In the genomic region with DNA sequence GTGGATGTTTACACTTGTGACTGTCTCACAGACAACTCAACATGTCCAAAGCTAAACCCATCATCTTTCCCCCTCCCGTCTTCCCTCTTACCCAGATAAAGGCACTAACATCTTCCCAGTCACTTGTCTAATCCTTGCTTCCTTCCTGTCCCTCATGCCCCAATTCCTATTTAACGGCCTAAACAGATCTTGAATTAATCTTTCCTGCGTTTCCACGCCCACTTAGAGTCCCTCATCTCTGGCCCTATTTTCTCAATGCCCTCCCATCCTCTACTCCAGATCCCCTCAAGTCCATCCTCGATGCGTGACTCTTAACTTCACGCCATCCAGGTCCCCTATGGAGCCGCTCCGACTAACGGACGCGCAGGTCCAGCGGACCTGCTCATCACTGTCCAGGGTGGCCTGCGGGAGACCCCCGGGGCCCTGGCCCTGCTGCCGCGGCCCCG, we compare ENCODE assay signal across 1 cellular context.
A peak's percentile ranks its signal among the peaks of the same experiment; 100 is the strongest.
TF ChIP-seq lines count a peak whose summit lies in the region.

No MANE protein-coding gene starts in this region.

TF ChIP-seq in GM12878, 131 proteins besides CTCF, POLR2A, EP300 and RAD21 (continues in another document):
- TF ChIP-seq ZZZ3 (IDR thresholded peaks at IDR 0.05; ENCODE audit: control insufficient read depth, insufficient read length, low read depth) (no peak), ZNF207 (IDR thresholded peaks at IDR 0.05; ENCODE audit: borderline replicate concordance) (no peak), ASH2L (IDR thresholded peaks at IDR 0.05; ENCODE audit: borderline replicate concordance, low read depth) (no peak), RFX5 (IDR thresholded peaks at IDR 0.05; ENCODE audit: low read depth, low read length) (no peak), PBX3 (IDR thresholded peaks at IDR 0.05; ENCODE audit: insufficient replicate concordance, low read depth, low read length) (no peak), IRF5 (IDR thresholded peaks at IDR 0.05; ENCODE audit: borderline replicate concordance) (0 out of 2 replicates have a peak, but pooled peaks have one; percentile 21), CHD1 (IDR thresholded peaks at IDR 0.05; ENCODE audit: low read depth, low read length) (no peak; the same call in 1 of the 2 replicates), CBX3 (IDR thresholded peaks at IDR 0.05; ENCODE audit: borderline replicate concordance, low read depth) (no peak), BACH1 (IDR thresholded peaks at IDR 0.05; ENCODE audit: borderline replicate concordance) (no peak), POLR2AphosphoS5 (IDR thresholded peaks at IDR 0.05; ENCODE audit: low read length) (0 out of 2 replicates have a peak, but pooled peaks have one; percentile 2), BHLHE40 (IDR thresholded peaks at IDR 0.05; ENCODE audit: borderline replicate concordance in 1 of 2, low read depth in 2 of 2, low read length in 1 of 2) (no peak), TBL1XR1 (IDR thresholded peaks at IDR 0.05; ENCODE audit: low read depth, low read length) (no peak), DPF2 (IDR thresholded peaks at IDR 0.05) (no peak), NRF1 (conservative IDR thresholded peaks at IDR 0.05; ENCODE audit: low read depth, low read length) (no peak), RBBP5 (conservative IDR thresholded peaks at IDR 0.05) (no peak), GABPA (IDR thresholded peaks at IDR 0.05; ENCODE audit: low read depth) (no peak), EGR1 (IDR thresholded peaks at IDR 0.05; ENCODE audit: borderline replicate concordance in 1 of 2, low read depth in 2 of 2, low read length in 2 of 2) (no peak), NBN (IDR thresholded peaks at IDR 0.05) (0 out of 2 replicates have a peak, but pooled peaks have one; percentile 56), SMAD1 (IDR thresholded peaks at IDR 0.05; ENCODE audit: low read depth, partially characterized antibody) (no peak), MXI1 (IDR thresholded peaks at IDR 0.05; ENCODE audit: low read depth, low read length) (no peak), SP1 (IDR thresholded peaks at IDR 0.05; ENCODE audit: low read depth, low read length) (no peak), USF1 (IDR thresholded peaks at IDR 0.05; ENCODE audit: borderline replicate concordance, extremely low read length, insufficient read depth, low read depth, low read length) (no peak), IKZF1 (conservative IDR thresholded peaks at IDR 0.05) (no peak), MYC (IDR thresholded peaks at IDR 0.05; ENCODE audit: insufficient read depth, insufficient read length, insufficient replicate concordance, low read length, severe bottlenecking) (no peak), WRNIP1 (IDR thresholded peaks at IDR 0.05; ENCODE audit: borderline replicate concordance, low read depth, low read length) (no peak), ZNF622 (IDR thresholded peaks at IDR 0.05) (no peak), KDM1A (IDR thresholded peaks at IDR 0.05; ENCODE audit: borderline replicate concordance) (no peak), LARP7 (IDR thresholded peaks at IDR 0.05) (no peak), CUX1 (IDR thresholded peaks at IDR 0.05; ENCODE audit: insufficient replicate concordance, low read depth, low read length) (no peak)
- TF ChIP-seq, protein P1, sequence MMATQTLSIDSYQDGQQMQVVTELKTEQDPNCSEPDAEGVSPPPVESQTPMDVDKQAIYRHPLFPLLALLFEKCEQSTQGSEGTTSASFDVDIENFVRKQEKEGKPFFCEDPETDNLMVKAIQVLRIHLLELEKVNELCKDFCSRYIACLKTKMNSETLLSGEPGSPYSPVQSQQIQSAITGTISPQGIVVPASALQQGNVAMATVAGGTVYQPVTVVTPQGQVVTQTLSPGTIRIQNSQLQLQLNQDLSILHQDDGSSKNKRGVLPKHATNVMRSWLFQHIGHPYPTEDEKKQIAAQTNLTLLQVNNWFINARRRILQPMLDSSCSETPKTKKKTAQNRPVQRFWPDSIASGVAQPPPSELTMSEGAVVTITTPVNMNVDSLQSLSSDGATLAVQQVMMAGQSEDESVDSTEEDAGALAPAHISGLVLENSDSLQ (IDR thresholded peaks at IDR 0.05) = no peak
- TF ChIP-seq, protein P2, sequence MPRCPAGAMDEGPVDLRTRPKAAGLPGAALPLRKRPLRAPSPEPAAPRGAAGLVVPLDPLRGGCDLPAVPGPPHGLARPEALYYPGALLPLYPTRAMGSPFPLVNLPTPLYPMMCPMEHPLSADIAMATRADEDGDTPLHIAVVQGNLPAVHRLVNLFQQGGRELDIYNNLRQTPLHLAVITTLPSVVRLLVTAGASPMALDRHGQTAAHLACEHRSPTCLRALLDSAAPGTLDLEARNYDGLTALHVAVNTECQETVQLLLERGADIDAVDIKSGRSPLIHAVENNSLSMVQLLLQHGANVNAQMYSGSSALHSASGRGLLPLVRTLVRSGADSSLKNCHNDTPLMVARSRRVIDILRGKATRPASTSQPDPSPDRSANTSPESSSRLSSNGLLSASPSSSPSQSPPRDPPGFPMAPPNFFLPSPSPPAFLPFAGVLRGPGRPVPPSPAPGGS (IDR thresholded peaks at IDR 0.05; ENCODE audit: borderline replicate concordance, insufficient read depth, low read depth, low read length, poor library complexity, severe bottlenecking) = no peak
- TF ChIP-seq, protein P3, sequence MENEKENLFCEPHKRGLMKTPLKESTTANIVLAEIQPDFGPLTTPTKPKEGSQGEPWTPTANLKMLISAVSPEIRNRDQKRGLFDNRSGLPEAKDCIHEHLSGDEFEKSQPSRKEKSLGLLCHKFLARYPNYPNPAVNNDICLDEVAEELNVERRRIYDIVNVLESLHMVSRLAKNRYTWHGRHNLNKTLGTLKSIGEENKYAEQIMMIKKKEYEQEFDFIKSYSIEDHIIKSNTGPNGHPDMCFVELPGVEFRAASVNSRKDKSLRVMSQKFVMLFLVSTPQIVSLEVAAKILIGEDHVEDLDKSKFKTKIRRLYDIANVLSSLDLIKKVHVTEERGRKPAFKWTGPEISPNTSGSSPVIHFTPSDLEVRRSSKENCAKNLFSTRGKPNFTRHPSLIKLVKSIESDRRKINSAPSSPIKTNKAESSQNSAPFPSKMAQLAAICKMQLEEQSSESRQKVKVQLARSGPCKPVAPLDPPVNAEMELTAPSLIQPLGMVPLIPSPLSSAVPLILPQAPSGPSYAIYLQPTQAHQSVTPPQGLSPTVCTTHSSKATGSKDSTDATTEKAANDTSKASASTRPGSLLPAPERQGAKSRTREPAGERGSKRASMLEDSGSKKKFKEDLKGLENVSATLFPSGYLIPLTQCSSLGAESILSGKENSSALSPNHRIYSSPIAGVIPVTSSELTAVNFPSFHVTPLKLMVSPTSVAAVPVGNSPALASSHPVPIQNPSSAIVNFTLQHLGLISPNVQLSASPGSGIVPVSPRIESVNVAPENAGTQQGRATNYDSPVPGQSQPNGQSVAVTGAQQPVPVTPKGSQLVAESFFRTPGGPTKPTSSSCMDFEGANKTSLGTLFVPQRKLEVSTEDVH (IDR thresholded peaks at IDR 0.05; ENCODE audit: low read depth, partially characterized antibody) = no peak
- TF ChIP-seq, protein P4, sequence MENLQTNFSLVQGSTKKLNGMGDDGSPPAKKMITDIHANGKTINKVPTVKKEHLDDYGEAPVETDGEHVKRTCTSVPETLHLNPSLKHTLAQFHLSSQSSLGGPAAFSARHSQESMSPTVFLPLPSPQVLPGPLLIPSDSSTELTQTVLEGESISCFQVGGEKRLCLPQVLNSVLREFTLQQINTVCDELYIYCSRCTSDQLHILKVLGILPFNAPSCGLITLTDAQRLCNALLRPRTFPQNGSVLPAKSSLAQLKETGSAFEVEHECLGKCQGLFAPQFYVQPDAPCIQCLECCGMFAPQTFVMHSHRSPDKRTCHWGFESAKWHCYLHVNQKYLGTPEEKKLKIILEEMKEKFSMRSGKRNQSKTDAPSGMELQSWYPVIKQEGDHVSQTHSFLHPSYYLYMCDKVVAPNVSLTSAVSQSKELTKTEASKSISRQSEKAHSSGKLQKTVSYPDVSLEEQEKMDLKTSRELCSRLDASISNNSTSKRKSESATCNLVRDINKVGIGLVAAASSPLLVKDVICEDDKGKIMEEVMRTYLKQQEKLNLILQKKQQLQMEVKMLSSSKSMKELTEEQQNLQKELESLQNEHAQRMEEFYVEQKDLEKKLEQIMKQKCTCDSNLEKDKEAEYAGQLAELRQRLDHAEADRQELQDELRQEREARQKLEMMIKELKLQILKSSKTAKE (IDR thresholded peaks at IDR 0.05; ENCODE audit: low read depth, poor library complexity, severe bottlenecking) = no peak
- TF ChIP-seq, protein P5, sequence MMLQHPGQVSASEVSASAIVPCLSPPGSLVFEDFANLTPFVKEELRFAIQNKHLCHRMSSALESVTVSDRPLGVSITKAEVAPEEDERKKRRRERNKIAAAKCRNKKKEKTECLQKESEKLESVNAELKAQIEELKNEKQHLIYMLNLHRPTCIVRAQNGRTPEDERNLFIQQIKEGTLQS (IDR thresholded peaks at IDR 0.05; ENCODE audit: borderline replicate concordance, extremely low read depth, low read depth, low read length) = no peak
- TF ChIP-seq, protein P6, sequence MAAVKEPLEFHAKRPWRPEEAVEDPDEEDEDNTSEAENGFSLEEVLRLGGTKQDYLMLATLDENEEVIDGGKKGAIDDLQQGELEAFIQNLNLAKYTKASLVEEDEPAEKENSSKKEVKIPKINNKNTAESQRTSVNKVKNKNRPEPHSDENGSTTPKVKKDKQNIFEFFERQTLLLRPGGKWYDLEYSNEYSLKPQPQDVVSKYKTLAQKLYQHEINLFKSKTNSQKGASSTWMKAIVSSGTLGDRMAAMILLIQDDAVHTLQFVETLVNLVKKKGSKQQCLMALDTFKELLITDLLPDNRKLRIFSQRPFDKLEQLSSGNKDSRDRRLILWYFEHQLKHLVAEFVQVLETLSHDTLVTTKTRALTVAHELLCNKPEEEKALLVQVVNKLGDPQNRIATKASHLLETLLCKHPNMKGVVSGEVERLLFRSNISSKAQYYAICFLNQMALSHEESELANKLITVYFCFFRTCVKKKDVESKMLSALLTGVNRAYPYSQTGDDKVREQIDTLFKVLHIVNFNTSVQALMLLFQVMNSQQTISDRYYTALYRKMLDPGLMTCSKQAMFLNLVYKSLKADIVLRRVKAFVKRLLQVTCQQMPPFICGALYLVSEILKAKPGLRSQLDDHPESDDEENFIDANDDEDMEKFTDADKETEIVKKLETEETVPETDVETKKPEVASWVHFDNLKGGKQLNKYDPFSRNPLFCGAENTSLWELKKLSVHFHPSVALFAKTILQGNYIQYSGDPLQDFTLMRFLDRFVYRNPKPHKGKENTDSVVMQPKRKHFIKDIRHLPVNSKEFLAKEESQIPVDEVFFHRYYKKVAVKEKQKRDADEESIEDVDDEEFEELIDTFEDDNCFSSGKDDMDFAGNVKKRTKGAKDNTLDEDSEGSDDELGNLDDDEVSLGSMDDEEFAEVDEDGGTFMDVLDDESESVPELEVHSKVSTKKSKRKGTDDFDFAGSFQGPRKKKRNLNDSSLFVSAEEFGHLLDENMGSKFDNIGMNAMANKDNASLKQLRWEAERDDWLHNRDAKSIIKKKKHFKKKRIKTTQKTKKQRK (IDR thresholded peaks at IDR 0.05; ENCODE audit: low read depth, low read length) = no peak
